Comparison of ENCODE assay signal across 11 cellular contexts in the genomic region with DNA sequence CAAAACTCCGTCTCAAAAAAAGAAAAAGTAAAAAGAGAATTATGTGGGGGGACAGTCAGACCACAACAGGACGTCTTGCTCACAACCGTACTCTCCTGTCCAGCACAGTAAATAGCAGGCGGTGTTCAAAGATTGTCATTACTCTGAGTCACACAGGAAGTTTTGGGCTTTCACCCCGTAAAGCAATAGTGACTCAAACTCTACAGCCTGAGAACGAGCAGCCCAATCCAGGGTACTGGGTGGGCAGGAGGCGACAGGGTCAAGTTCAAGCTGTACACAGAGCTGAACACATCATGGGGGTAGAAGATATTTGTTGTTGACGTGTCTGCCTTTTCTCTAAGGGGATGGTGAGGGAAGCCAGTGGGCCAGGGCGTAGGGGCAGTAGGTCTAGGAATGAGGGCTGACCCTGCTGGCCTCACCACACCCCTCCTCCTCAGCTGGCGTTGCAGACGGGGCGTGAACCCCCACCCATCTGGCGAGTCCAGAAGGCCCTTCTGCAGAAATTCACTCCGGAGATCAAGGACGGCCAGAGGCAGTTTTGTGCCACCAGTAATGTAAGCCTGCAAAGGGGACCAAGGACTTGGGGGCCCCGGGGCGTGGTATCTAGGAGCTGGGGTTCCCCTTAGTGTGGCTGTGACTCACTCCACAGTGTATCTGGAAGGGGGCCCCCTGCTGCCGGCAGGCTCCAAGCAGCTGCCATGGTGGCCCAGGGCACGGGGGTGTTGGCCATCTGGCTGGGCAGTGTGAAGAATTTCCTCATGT. TPM values are rescaled to one million over a fixed set of nuclear protein-coding genes. Genes with fewer than 3 reads are reported as not detected.
DNase-seq lines count a peak whose midpoint lies in the region; ATAC-seq and TF ChIP-seq lines count a peak whose summit lies in the region.
"Had no signal": no experiment of that assay in that cellular context is flagged by ENCODE, and none has a peak within 500 bp of the region (broad histone marks: within the 10 kb centered on the region; RNA-seq: fewer than 3 reads in every experiment).

No MANE protein-coding gene starts in this region.

- DNase-seq in cardiac muscle cell (ENCODE audit: low read depth in 1 of 2, low spot score in 1 of 2) (peak in 1 of 2 donors; percentile 68), left cardiac atrium (no peak), WERI-Rb-1 (no peak), foreskin fibroblast (peak; percentile 89 to 90), spleen (no peak), GF-D8 (lab: John Stamatoyannopoulos, UW) (no peak), left ventricle myocardium superior (no peak)
- DNase-seq: DND-41, OCI-M1 had no signal

- H3K4me1 ChIP-seq in cardiac muscle cell (ENCODE audit: low read depth) (no peaks in the 10 kb centered on the region), stomach smooth muscle (ENCODE audit: control insufficient read depth, insufficient read depth, low read length) (peaks cover 7% of the 10 kb centered on the region), spleen (peaks cover 0 to 37% (median 26%) of the 10 kb centered on the region in 6 donors)
- H3K4me1 ChIP-seq: HAP-1 had no signal

- H3K36me3 ChIP-seq in cardiac muscle cell (peaks cover 22% of the 10 kb centered on the region), WERI-Rb-1 (peaks cover 73% of the 10 kb centered on the region), stomach smooth muscle (ENCODE audit: control insufficient read depth in 2 of 2, insufficient read depth in 2 of 2, low read length in 2 of 2) (peaks cover 27 to 33% of the 10 kb centered on the region in 2 donors), spleen (peaks cover 0 to 95% (median 60%) of the 10 kb centered on the region in 6 donors)

- H3K27me3 ChIP-seq in cardiac muscle cell (no peaks in the 10 kb centered on the region), WERI-Rb-1 (ENCODE audit: insufficient read depth, low read depth, severe bottlenecking) (no peaks in the 10 kb centered on the region), stomach smooth muscle (ENCODE audit: control insufficient read depth in 1 of 2, insufficient read depth in 2 of 2, low read length in 2 of 2) (no peaks in the 10 kb centered on the region), spleen (replicated peaks in 1 of 7) (no peaks in the 10 kb centered on the region)

- 75 to 87% (median 78%) methylated on average over 17 to 19 of the region's 19 CpGs for WGBS in spleen, 5 donors

- H3K27ac ChIP-seq in cardiac muscle cell: no peak overlapping the region
- H3K27ac ChIP-seq in WERI-Rb-1: peak overlapping the region; percentile 2
- peak overlapping the region; percentile 11 for H3K27ac ChIP-seq in stomach smooth muscle (ENCODE audit: low read length)
- peak overlapping the region in 3 of 8 donors; percentile 46 to 51 (median 49) for H3K27ac ChIP-seq in spleen

- intact Hi-C loops in left cardiac atrium (cut with DNase I) (no loop called here), spleen (cut with DNase I; ENCODE audit: low total_unique reads) (no loop called here), left ventricle myocardium superior (cut with micrococcal nuclease) (no loop called here)

- H3K9me3 ChIP-seq in cardiac muscle cell (ENCODE audit: low read depth): no peaks in the 10 kb centered on the region
- H3K9me3 ChIP-seq in WERI-Rb-1 (ENCODE audit: severe bottlenecking): no peaks in the 10 kb centered on the region
- no peaks in the 10 kb centered on the region for H3K9me3 ChIP-seq in stomach smooth muscle (ENCODE audit: control insufficient read depth in 2 of 2, low read length in 2 of 2)
- peaks cover 0 to 6% (median 0%) of the 10 kb centered on the region in 8 donors for H3K9me3 ChIP-seq in spleen
- H3K9me3 ChIP-seq: HAP-1 had no signal

- TF ChIP-seq CTCF in cardiac muscle cell (IDR thresholded peaks at IDR 0.05; ENCODE audit: low read depth, low read length) (peak; percentile 20), WERI-Rb-1 (IDR thresholded peaks at IDR 0.05; ENCODE audit: low read depth, low read length) (no peak), foreskin fibroblast (IDR thresholded peaks at IDR 0.05; ENCODE audit: low read depth, low read length) (peak; percentile 19), spleen (IDR thresholded peaks at IDR 0.05 in 8 of 11, conservative IDR thresholded peaks at IDR 0.05 in 3 of 11) (no peak)

- H3K9ac ChIP-seq in stomach smooth muscle (ENCODE audit: low read length in 2 of 2): no peak overlapping the region

- H3K4me3 ChIP-seq in cardiac muscle cell (no peak overlapping the region), WERI-Rb-1 (ENCODE audit: low read depth, low read length) (no peak overlapping the region), foreskin fibroblast (ENCODE audit: low read depth in 1 of 2, low read length in 2 of 2) (no peak overlapping the region), stomach smooth muscle (ENCODE audit: low read length in 2 of 2) (no peak overlapping the region), spleen (no peak overlapping the region)
- H3K4me3 ChIP-seq: HAP-1 had no signal

- TF ChIP-seq POLR2A in spleen (IDR thresholded peaks at IDR 0.05): no peak

- no peak for ATAC-seq in left cardiac atrium
- ATAC-seq in left ventricle myocardium superior: no peak

RNA-seq across cellular contexts. Expression of gene PRR12, which starts 23.3 kb away (rescaled TPM):
- total RNA-seq in cardiac muscle cell (18.2 and 24.7 TPM in 2 replicates), left cardiac atrium (10 to 100 TPM; 12.9 to 15.9 TPM), spleen (10 to 100 TPM; 18.8 to 44.3 (median 34.6) TPM), left ventricle myocardium superior (15.6 TPM)
- polyA plus RNA-seq in cardiac muscle cell (3.9 and 5.1 TPM in 2 replicates), spleen (10 to 100 TPM in 1 of 3 donors, 1 to 10 TPM in 2; 3.7 to 21.4 (median 3.9) TPM)

RNA-seq across cellular contexts. Expression of gene RRAS, which starts 25.7 kb away (rescaled TPM):
- total RNA-seq in cardiac muscle cell (41.3 and 42.6 TPM in 2 replicates), left cardiac atrium (10 to 100 TPM; 85.6 to 95.0 TPM), spleen (10 to 100 TPM; 30.9 to 57.6 (median 44.4) TPM), left ventricle myocardium superior (100 TPM)
- polyA plus RNA-seq in cardiac muscle cell (80.1 and 88.1 TPM in 2 replicates), spleen (100 to 1,000 TPM in 1 of 3 donors, 10 to 100 TPM in 2; 66.5 to 106 (median 98.2) TPM)

RNA-seq across cellular contexts. Expression of gene SCAF1, which starts 27.7 kb away (rescaled TPM):
- 66.9 and 71.0 TPM in 2 replicates for total RNA-seq in cardiac muscle cell
- 16.4 and 19.3 TPM in 2 replicates for polyA plus RNA-seq in cardiac muscle cell
- 10 to 100 TPM; 38.6 to 46.9 TPM for total RNA-seq in left cardiac atrium
- 10 to 100 TPM; 21.9 to 66.2 (median 57.0) TPM for total RNA-seq in spleen
- 10 to 100 TPM in 1 of 3 donors, 1 to 10 TPM in 2; 7.5 to 21.3 (median 7.6) TPM for polyA plus RNA-seq in spleen
- 44.9 TPM for total RNA-seq in left ventricle myocardium superior

RNA-seq across cellular contexts. Expression of gene PRRG2, which starts 33.2 kb away (rescaled TPM):
- total RNA-seq in cardiac muscle cell (0.67 and 8.2 TPM in 2 replicates), left cardiac atrium (1 to 10 TPM in 1 of 2 donors, under 1 TPM in 1; 0.68 to 1.1 TPM), spleen (1 to 10 TPM in 5 of 7 donors, under 1 TPM in 2; 0.37 to 7.9 (median 1.3) TPM), left ventricle myocardium superior (1.3 TPM)
- polyA plus RNA-seq in cardiac muscle cell (0.10 and 0.29 TPM in 2 replicates), spleen (1 to 10 TPM in 2 of 3 donors, under 1 TPM in 1; 0.91 to 2.3 (median 1.3) TPM)

RNA-seq across cellular contexts. Expression of gene NOSIP, which starts 33.9 kb away (rescaled TPM):
- total RNA-seq in cardiac muscle cell (120 and 132 TPM in 2 replicates), left cardiac atrium (10 to 100 TPM; 43.6 to 48.6 TPM), spleen (10 to 100 TPM; 58.6 to 73.8 (median 70.0) TPM), left ventricle myocardium superior (46.7 TPM)
- polyA plus RNA-seq in cardiac muscle cell (181 and 193 TPM in 2 replicates), spleen (100 to 1,000 TPM; 129 to 152 (median 149) TPM)

Comparison
In these comparisons a context has a peak if more than half of its experiments do, and no peak if none do; other contexts are left out.
1. DNase-seq: peak in foreskin fibroblast (2 of 2); none in left cardiac atrium (single experiment), WERI-Rb-1 (single experiment), spleen (single experiment), GF-D8 (single experiment) and left ventricle myocardium superior (single experiment).
2. CTCF ChIP-seq: peak in cardiac muscle cell (single experiment) and foreskin fibroblast (single experiment); none in WERI-Rb-1 (single experiment) and spleen (0 of 11).